ENCODE assay signal across 1 cellular context in the genomic region with DNA sequence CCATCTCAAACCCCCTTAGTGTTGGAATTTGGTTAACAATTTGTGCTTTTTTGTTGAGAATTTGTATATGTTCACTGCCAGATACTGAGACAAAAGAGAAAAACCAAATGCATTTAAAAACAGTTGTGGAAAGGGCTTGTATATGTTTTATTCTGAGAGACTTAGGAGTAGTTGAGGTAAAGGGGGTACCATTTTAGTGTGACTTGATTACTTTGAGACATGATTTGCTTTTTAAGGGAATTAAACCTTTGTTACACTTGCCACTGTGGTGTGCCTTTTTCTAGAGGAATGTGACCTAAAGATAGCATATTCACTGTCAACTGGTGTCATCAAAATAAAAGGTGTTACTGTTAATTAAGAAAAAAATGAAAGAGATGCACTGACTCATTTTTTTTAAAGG.
TF ChIP-seq lines count a peak whose summit lies in the region.

No MANE protein-coding gene starts in this region.

TF ChIP-seq in GM12878, 131 proteins besides CTCF, POLR2A, EP300 and RAD21:
- TF ChIP-seq BMI1 (IDR thresholded peaks at IDR 0.05; ENCODE audit: borderline replicate concordance) (0 out of 2 replicates have a peak, but pooled peaks have one; percentile 38), CHD2 (IDR thresholded peaks at IDR 0.05; ENCODE audit: borderline replicate concordance, low read depth, low read length) (no peak)
